8 cellular contexts compared by ENCODE assay signal in the genomic region with DNA sequence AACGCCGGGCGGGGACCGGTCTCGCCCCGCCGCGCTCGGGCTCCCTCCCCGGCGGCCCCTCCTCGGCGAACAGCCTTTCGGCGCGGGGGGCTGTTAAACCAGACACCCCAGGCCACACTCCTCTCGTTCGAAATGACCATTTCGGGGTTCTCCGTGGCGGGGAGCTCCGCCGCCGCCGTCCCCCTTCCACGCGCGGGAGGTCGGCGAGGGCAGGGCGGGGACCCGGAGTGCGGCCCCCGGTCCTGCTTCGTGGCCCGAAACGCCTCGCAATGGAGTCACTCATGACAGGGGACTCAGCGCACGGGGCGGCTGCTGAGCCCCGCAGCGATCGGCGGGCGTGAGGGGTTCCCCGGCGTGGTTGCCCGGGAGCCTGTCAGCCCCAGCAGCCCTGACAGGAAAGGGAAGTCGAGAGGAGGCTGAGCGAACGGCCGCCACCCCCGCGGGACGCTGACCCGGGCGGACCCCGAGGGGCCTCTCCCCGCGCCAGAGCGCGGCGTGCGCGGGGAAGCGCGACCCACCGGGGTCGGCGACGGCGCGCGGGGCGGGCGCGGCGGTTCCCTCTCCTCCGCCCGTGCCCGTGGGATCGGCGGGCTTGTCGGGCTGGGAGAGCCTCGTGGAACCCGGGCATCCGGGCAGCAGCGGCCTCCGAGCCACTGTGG. TPM values are rescaled to one million over a fixed set of nuclear protein-coding genes. Genes with fewer than 3 reads are reported as not detected.
DNase-seq lines count a peak whose midpoint lies in the region; ATAC-seq and TF ChIP-seq lines count a peak whose summit lies in the region.

No MANE protein-coding gene starts in this region.

- peaks cover 70% of the 10 kb centered on the region for H3K27me3 Mint-ChIP-seq in WTC11 (ENCODE audit: low read depth)

- POLR2A ChIA-PET in WTC11 (lab: Charles Lee): no interaction called here

- H3K4me3 ChIP-seq in dorsolateral prefrontal cortex (peak overlapping the region; percentile 55 to 89 (median 77)), mucosa of descending colon (peak overlapping the region; percentile 68), thymus (ENCODE audit: low read length) (peak overlapping the region; percentile 79)

- peak; percentile 63 for DNase-seq in ELR (ENCODE audit: low read depth)
- peak; percentile 55 for DNase-seq in HuH-7.5 (ENCODE audit: low spot score)
- DNase-seq in WTC11 (ENCODE audit: low spot score): no peak
- peak in 1 of 10 donors; percentile 24 for DNase-seq in dorsolateral prefrontal cortex
- DNase-seq in mucosa of descending colon: peak in 1 of 3 donors; percentile 68
- no peak for DNase-seq in DMS153 (lab: John Stamatoyannopoulos, UW)

- peaks cover 10% of the 10 kb centered on the region for H3K4me1 Mint-ChIP-seq in WTC11

- no peaks in the 10 kb centered on the region for H3K9me3 ChIP-seq in mucosa of descending colon
- H3K9me3 ChIP-seq in thymus (ENCODE audit: control insufficient read depth): no peaks in the 10 kb centered on the region

- peak; percentile 47 for ATAC-seq in GM21515 (IDR thresholded peaks at IDR 0.05; ENCODE audit: unreplicated experiment)
- ATAC-seq in WTC11: peak; percentile 12; the same call in 1 of the 2 replicates
- ATAC-seq in mucosa of descending colon: peak; percentile 47

- no peak overlapping the region for H3K27ac Mint-ChIP-seq in WTC11

- peak overlapping the region in 50 of 59 donors; percentile 15 to 87 (median 64) for H3K27ac ChIP-seq in dorsolateral prefrontal cortex
- H3K27ac ChIP-seq in thymus (ENCODE audit: low read depth): peak overlapping the region; percentile 21

- H3K36me3 ChIP-seq in mucosa of descending colon (ENCODE audit: low read depth) (no peaks in the 10 kb centered on the region), thymus (ENCODE audit: control insufficient read depth, insufficient read depth) (peaks cover 4% of the 10 kb centered on the region)

- H3K36me3 Mint-ChIP-seq in WTC11: peaks cover 3% of the 10 kb centered on the region; the same call in 1 of the 2 replicates

- no peak for TF ChIP-seq CTCF in WTC11 (IDR thresholded peaks at IDR 0.05)
- TF ChIP-seq CTCF in dorsolateral prefrontal cortex (IDR thresholded peaks at IDR 0.05 in 54 of 56, conservative IDR thresholded peaks at IDR 0.05 in 2 of 56; ENCODE audit: low read depth in 1 of 56, partially characterized antibody in 56 of 56): no peak
- TF ChIP-seq CTCF in mucosa of descending colon (IDR thresholded peaks at IDR 0.05): no peak

- H3K4me1 ChIP-seq in mucosa of descending colon (ENCODE audit: low read depth) (peaks cover 12% of the 10 kb centered on the region), thymus (ENCODE audit: control insufficient read depth, insufficient read depth, low read length) (peaks cover 5% of the 10 kb centered on the region)

- WGBS in thymus: under 1% methylated on average over 90 of the region's 90 CpGs

- H3K4me3 Mint-ChIP-seq in WTC11: peak overlapping the region; percentile 56

- H3K27me3 ChIP-seq in dorsolateral prefrontal cortex (no peaks in the 10 kb centered on the region), thymus (ENCODE audit: control insufficient read depth, insufficient read depth) (no peaks in the 10 kb centered on the region)

- CTCF ChIA-PET in WTC11 (lab: Charles Lee): interaction anchor here (0.6 to 1.4 kb wide), 11 partner anchors 9 to 360 kb away, joined by 3 to 10 read pairs (median 4); a partner anchor contains a TSS

- H3K9me3 Mint-ChIP-seq in WTC11: peaks cover 3% of the 10 kb centered on the region; the same call in 1 of the 2 replicates

- intact Hi-C loops in dorsolateral prefrontal cortex (cut with DNase I): loop anchor here in 1 of 2 donors (5.0 kb wide), 1 partner anchor 357 kb away; no protein-coding TSS in a partner anchor
- intact Hi-C loops in mucosa of descending colon (cut with DNase I, micrococcal nuclease): no loop called here

TF ChIP-seq in WTC11, 78 proteins besides CTCF, POLR2A, EP300 and RAD21:
- TF ChIP-seq MXD4 (CRISPR knock-in tag; IDR thresholded peaks at IDR 0.05; ENCODE audit: borderline replicate concordance) (no peak), SMAD4 (CRISPR knock-in tag; IDR thresholded peaks at IDR 0.05) (no peak), ZNF138 (CRISPR knock-in tag; conservative IDR thresholded peaks at IDR 0.05) (no peak), NFYB (CRISPR knock-in tag; conservative IDR thresholded peaks at IDR 0.05; ENCODE audit: low read depth) (no peak), NFATC4 (CRISPR knock-in tag; IDR thresholded peaks at IDR 0.05) (no peak), SP1 (CRISPR knock-in tag; conservative IDR thresholded peaks at IDR 0.05) (no peak), KAT7 (CRISPR knock-in tag; IDR thresholded peaks at IDR 0.05; ENCODE audit: borderline replicate concordance) (peak; percentile 42; the same call in 1 of the 2 replicates)
- TF ChIP-seq, protein P1, sequence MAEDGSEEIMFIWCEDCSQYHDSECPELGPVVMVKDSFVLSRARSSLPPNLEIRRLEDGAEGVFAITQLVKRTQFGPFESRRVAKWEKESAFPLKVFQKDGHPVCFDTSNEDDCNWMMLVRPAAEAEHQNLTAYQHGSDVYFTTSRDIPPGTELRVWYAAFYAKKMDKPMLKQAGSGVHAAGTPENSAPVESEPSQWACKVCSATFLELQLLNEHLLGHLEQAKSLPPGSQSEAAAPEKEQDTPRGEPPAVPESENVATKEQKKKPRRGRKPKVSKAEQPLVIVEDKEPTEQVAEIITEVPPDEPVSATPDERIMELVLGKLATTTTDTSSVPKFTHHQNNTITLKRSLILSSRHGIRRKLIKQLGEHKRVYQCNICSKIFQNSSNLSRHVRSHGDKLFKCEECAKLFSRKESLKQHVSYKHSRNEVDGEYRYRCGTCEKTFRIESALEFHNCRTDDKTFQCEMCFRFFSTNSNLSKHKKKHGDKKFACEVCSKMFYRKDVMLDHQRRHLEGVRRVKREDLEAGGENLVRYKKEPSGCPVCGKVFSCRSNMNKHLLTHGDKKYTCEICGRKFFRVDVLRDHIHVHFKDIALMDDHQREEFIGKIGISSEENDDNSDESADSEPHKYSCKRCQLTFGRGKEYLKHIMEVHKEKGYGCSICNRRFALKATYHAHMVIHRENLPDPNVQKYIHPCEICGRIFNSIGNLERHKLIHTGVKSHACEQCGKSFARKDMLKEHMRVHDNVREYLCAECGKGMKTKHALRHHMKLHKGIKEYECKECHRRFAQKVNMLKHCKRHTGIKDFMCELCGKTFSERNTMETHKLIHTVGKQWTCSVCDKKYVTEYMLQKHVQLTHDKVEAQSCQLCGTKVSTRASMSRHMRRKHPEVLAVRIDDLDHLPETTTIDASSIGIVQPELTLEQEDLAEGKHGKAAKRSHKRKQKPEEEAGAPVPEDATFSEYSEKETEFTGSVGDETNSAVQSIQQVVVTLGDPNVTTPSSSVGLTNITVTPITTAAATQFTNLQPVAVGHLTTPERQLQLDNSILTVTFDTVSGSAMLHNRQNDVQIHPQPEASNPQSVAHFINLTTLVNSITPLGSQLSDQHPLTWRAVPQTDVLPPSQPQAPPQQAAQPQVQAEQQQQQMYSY (CRISPR knock-in tag; IDR thresholded peaks at IDR 0.05): no peak
- TF ChIP-seq, protein P2, sequence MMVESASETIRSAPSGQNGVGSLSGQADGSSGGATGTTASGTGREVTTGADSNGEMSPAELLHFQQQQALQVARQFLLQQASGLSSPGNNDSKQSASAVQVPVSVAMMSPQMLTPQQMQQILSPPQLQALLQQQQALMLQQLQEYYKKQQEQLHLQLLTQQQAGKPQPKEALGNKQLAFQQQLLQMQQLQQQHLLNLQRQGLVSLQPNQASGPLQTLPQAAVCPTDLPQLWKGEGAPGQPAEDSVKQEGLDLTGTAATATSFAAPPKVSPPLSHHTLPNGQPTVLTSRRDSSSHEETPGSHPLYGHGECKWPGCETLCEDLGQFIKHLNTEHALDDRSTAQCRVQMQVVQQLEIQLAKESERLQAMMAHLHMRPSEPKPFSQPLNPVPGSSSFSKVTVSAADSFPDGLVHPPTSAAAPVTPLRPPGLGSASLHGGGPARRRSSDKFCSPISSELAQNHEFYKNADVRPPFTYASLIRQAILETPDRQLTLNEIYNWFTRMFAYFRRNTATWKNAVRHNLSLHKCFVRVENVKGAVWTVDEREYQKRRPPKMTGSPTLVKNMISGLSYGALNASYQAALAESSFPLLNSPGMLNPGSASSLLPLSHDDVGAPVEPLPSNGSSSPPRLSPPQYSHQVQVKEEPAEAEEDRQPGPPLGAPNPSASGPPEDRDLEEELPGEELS (CRISPR knock-in tag; IDR thresholded peaks at IDR 0.05): 0 out of 2 replicates have a peak, but pooled peaks have one; percentile 19
- TF ChIP-seq, protein P3, sequence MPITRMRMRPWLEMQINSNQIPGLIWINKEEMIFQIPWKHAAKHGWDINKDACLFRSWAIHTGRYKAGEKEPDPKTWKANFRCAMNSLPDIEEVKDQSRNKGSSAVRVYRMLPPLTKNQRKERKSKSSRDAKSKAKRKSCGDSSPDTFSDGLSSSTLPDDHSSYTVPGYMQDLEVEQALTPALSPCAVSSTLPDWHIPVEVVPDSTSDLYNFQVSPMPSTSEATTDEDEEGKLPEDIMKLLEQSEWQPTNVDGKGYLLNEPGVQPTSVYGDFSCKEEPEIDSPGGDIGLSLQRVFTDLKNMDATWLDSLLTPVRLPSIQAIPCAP (CRISPR knock-in tag; IDR thresholded peaks at IDR 0.05): no peak
TF ChIP-seq in WTC11: peak in this region for 2.

RNA-seq across cellular contexts. Expression of a gene that starts 0.5 kb away (rescaled TPM):
- total RNA-seq in WTC11 (2021) (0.21 to 0.55 TPM (median 0.37 TPM) in 3 replicates), dorsolateral prefrontal cortex (10 to 100 TPM in 119 of 120 experiments, 1 to 10 TPM in 1; 8.0 to 29.8 (median 19.6) TPM), mucosa of descending colon (100 to 1,000 TPM in 2 of 3 donors, 10 to 100 TPM in 1; 29.1 to 131 (median 122) TPM)
- 3.4 TPM for polyA plus RNA-seq in thymus

RNA-seq across cellular contexts. Expression of a gene that starts 26.8 kb away (rescaled TPM):
- total RNA-seq in WTC11 (2021) (96.5 to 100.0 TPM (median 96.9 TPM) in 3 replicates), dorsolateral prefrontal cortex (10 to 100 TPM; 29.7 to 67.3 (median 53.4) TPM), mucosa of descending colon (10 to 100 TPM; 48.0 to 57.3 (median 55.0) TPM)
- polyA plus RNA-seq in thymus: 77.5 TPM

Comparison
In these comparisons a context has a peak if more than half of its experiments do, and no peak if none do; other contexts are left out.
1. DNase-seq: peak in ELR (single experiment) and HuH-7.5 (single experiment); none in WTC11 (single experiment) and DMS153 (single experiment).
2. Peak in every context shown above with its lines, with median percentiles within 50 percentile points of each other: ATAC-seq and H3K4me3 ChIP-seq.